22 cellular contexts compared by ENCODE assay signal in the genomic region with DNA sequence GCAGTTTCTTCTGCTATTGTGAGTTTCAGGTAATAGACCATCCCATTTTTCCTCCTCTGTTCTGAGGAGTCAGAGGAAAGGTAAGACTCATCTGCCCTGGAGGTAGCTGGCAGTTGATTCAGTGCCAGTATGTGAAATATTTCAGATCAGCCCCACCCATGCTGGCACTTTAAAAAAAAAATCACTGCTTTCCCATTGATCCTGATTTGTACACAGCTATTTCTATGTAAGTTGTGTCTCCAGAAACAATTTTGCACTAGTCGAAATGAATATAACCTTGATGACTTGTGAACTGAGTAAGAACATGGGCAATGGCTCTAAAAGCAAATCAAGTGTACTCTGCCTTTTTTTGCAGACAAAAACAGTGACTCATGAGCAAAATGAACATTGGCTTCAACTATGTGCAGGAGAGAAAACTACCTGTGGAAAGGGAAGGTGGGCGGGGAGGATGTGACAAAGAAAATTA.
"Had no signal": no experiment of that assay in that cellular context is flagged by ENCODE, and none has a peak within 500 bp of the region (broad histone marks: within the 10 kb centered on the region; RNA-seq: fewer than 3 reads in every experiment).

No MANE protein-coding gene starts in this region.

- H3K27me3 ChIP-seq: body of pancreas, esophagus squamous epithelium, thyroid gland had no signal

- H3K9me3 ChIP-seq: body of pancreas, esophagus squamous epithelium, thyroid gland had no signal

- DNase-seq: activated B cell treated with CpG ODN at 0.5 μM for 24 hours; activated CD4-positive, alpha-beta memory T cell treated with anti-CD3 and anti-CD28 coated beads, Interleukin-2, amount 10 ng/mL, durations not matched to agents 7 days and 5 days; activated CD4-positive, alpha-beta T cell treated with anti-CD3 and anti-CD28 coated beads for 4 hours; activated naive CD4-positive, alpha-beta T cell treated with Interleukin-2 at 50 U/mL for 16 hours; activated naive CD8-positive, alpha-beta T cell treated with anti-CD3 and anti-CD28 coated beads, Interleukin-2, amount 10 ng/mL, durations not matched to agents 7 days and 5 days; activated T-cell treated with anti-CD3 and anti-CD28 coated beads, Interleukin-2, amount 50 U/mL, for 1 hour; amygdala; body of pancreas; esophagus squamous epithelium; midbrain; occipital lobe; posterior cingulate gyrus; retina; stimulated activated CD4-positive, alpha-beta T cell treated with anti-CD3 and anti-CD28 coated beads, Interleukin-12 subunit alpha, Interleukin-12 subunit beta, amount 100 ng/mL, for 4 hours; stimulated activated CD4-positive, alpha-beta T cell treated with anti-CD3 and anti-CD28 coated beads, Interleukin-1b, Interleukin-23, amount 100 ng/mL, for 48 hours; stimulated activated CD8-positive, alpha-beta memory T cell treated with anti-CD3 and anti-CD28 coated beads, Interleukin-4, amount 100 ng/mL, for 48 hours; stimulated activated naive CD4-positive, alpha-beta T cell; T-cell; thyroid gland had no signal

- H3K4me3 ChIP-seq: body of pancreas, coronary artery, esophagus squamous epithelium, lung, thyroid gland had no signal

- H3K36me3 ChIP-seq: esophagus squamous epithelium, thyroid gland had no signal

- H3K4me1 ChIP-seq: body of pancreas, thyroid gland had no signal

- H3K27ac ChIP-seq: body of pancreas, coronary artery, esophagus squamous epithelium, thyroid gland had no signal

- ATAC-seq: activated T-helper 17 cell treated with anti-CD3 and anti-CD28 coated beads, Interleukin-2, amount 50 U/mL, for 72 hours; body of pancreas; T-cell had no signal
